Comparison of ENCODE assay signal across 9 cellular contexts in the genomic region with DNA sequence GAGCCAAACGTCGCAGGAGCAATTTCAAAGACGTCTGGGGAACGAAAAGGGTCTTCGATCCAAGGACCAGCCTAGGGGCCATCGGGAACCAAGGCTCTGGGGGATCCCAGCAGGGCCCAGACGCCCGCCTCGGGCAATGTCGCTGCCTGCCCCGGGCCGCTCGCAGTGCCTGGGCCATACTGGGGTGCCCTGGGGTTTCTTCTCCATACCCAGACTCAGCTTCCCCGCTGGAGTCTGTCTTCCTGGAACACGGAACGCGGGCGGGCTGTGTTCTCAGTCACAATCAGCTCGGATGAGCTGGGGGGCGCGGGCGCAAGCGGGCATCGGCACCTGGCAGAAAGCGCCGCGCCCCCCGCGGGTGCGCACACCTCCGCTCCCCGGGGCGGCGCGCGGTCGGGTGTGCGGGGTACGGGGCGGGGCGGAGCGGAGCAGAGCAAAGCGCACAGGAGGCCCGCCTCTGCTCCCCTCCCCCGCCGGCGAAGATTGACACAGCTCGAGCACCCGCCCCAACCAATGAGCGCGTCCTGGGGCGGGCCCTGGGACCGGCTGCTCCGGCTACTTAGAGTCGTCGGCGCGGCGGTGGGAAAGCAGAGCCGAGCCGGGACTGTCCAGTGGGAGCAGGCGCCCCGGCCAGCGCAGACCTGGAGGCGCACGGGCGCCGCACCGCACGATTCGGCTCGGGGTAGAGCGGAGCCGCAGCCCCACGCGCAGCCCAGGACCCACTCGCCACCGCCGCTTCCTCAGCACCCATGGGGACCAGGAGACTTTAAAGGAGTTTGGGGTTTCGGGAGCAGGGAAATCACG. TPM values are rescaled to one million over a fixed set of nuclear protein-coding genes. Genes with fewer than 3 reads are reported as not detected.
DNase-seq lines count a peak whose midpoint lies in the region; ATAC-seq and TF ChIP-seq lines count a peak whose summit lies in the region.
"Had no signal": no experiment of that assay in that cellular context is flagged by ENCODE, and none has a peak within 500 bp of the region (broad histone marks: within the 10 kb centered on the region; RNA-seq: fewer than 3 reads in every experiment).

TSS of gene LRATD1 (plus strand) at position 585 of the 804 bp plus-strand sequence. CDS start 1,263 bp downstream, outside the sequence.

- TF ChIP-seq RAD21 in IMR-90 (IDR thresholded peaks at IDR 0.05; ENCODE audit: low read length): no peak

- H3K36me3 ChIP-seq in IMR-90 (ENCODE audit: control insufficient read depth, insufficient read depth, low read length) (no peaks in the 10 kb centered on the region), transverse colon (no peaks in the 10 kb centered on the region)

- no peak within 1 kb of the TSS for H4K8ac ChIP-seq in IMR-90 (ENCODE audit: low read depth in 2 of 2, low read length in 2 of 2)

- no peaks in the 10 kb centered on the region for H3K79me1 ChIP-seq in IMR-90 (ENCODE audit: low read depth in 1 of 2, low read length in 2 of 2)

- peaks cover 24% of the 10 kb centered on the region for H3K4me1 Mint-ChIP-seq in mesothelial cell of epicardium
- no peaks in the 10 kb centered on the region for H3K4me1 Mint-ChIP-seq in immature natural killer cell
- H3K4me1 Mint-ChIP-seq: central memory CD8-positive, alpha-beta T cell had no signal

- peak within 1 kb of the TSS; percentile 43 for H3K4me3 ChIP-seq in IMR-90 (ENCODE audit: insufficient read depth, low read depth, low read length)
- H3K4me3 ChIP-seq in transverse colon: peak within 1 kb of the TSS; percentile 44 to 67 (median 56)

- no peak within 1 kb of the TSS for H3K4ac ChIP-seq in IMR-90 (ENCODE audit: low read depth, low read length)

- TF ChIP-seq POLR2A in IMR-90 (IDR thresholded peaks at IDR 0.05; ENCODE audit: low read depth, low read length) (no peak), transverse colon (IDR thresholded peaks at IDR 0.05) (peak; percentile 99)

- WGBS in IMR-90 (ENCODE audit: extremely low coverage in 2 of 2, insufficient read length in 1 of 2), 2 experiments: 3% methylated on average over 17 of the region's 81 CpGs; no CpG with 5 or more reads in 1 of the 2 experiments
- WGBS in transverse colon (ENCODE audit: low coverage in 1 of 2), 2 donors: 0 to 13% methylated on average over 1 to 38 of the region's 81 CpGs

- ATAC-seq in IMR-90 (ENCODE audit: low read depth) (peak; percentile 91), esophagus mucosa (peak; percentile 88), GM18858 (IDR thresholded peaks at IDR 0.05; ENCODE audit: unreplicated experiment) (no peak)

- H2AK5ac ChIP-seq in IMR-90 (ENCODE audit: low read depth, low read length): no peak within 1 kb of the TSS

- peak within 1 kb of the TSS; percentile 18 for H2AK9ac ChIP-seq in IMR-90 (replicated peaks; ENCODE audit: low read depth, low read length, poor library complexity)

- H3K27me3 ChIP-seq in IMR-90 (ENCODE audit: control insufficient read depth, insufficient read depth, low read length): peaks cover 25% of the 10 kb centered on the region
- peaks cover 6% of the 10 kb centered on the region for H3K27me3 ChIP-seq in transverse colon

- H3K9me3 Mint-ChIP-seq in mesothelial cell of epicardium (no peaks in the 10 kb centered on the region), immature natural killer cell (peaks cover 3 to 19% (median 13%) of the 10 kb centered on the region in 6 donors)

- peak within 1 kb of the TSS; percentile 90 for H2AFZ ChIP-seq in IMR-90 (replicated peaks; ENCODE audit: low read length, poor library complexity)

- no peak within 1 kb of the TSS for H4K91ac ChIP-seq in IMR-90 (ENCODE audit: insufficient read depth, low read depth, low read length)

- no peak within 1 kb of the TSS for H3K56ac ChIP-seq in IMR-90 (ENCODE audit: extremely low read depth, insufficient read depth, low read length)

- intact Hi-C loops in IMR-90 (cut with micrococcal nuclease): loop anchor here (5.0 to 10.0 kb wide), 6 partner anchors 122 to 1440 kb away; no protein-coding TSS in a partner anchor
- intact Hi-C loops in transverse colon (cut with DNase I; ENCODE audit: low total_unique reads): no loop called here

- H2BK5ac ChIP-seq in IMR-90 (ENCODE audit: low read depth, low read length, poor library complexity, severe bottlenecking): no peak within 1 kb of the TSS

- no peak within 1 kb of the TSS for H3K9ac ChIP-seq in IMR-90 (ENCODE audit: low read depth, low read length)

- H3K9me3 ChIP-seq in IMR-90 (ENCODE audit: control insufficient read depth, insufficient read depth, low read length) (peaks cover 2% of the 10 kb centered on the region; the same call in 1 of the 2 replicates), transverse colon (no peaks in the 10 kb centered on the region)

- H3K4me1 ChIP-seq in IMR-90 (ENCODE audit: control insufficient read depth, insufficient read depth, low read length) (no peaks in the 10 kb centered on the region; the same call in 1 of the 2 replicates), transverse colon (peaks cover 0 to 37% (median 13%) of the 10 kb centered on the region in 4 donors)

- CTCF ChIA-PET in IMR-90 (lab: Yijun Ruan, JAX): interaction anchor here (0.6 to 1.8 kb wide), 2 partner anchors 201 to 858 kb away, joined by 3 to 5 read pairs; no protein-coding TSS in a partner anchor

- H3K18ac ChIP-seq in IMR-90 (ENCODE audit: low read depth, low read length): no peak within 1 kb of the TSS

- no peak within 1 kb of the TSS for H3K27ac Mint-ChIP-seq in mesothelial cell of epicardium
- no peak within 1 kb of the TSS for H3K27ac Mint-ChIP-seq in immature natural killer cell

- POLR2A ChIA-PET in IMR-90 (lab: Charles Lee; ENCODE audit: unreplicated experiment): no interaction called here

- H3K4me3 Mint-ChIP-seq in mesothelial cell of epicardium: peak within 1 kb of the TSS; percentile 72
- peak within 1 kb of the TSS in 1 of 5 donors; percentile 6 for H3K4me3 Mint-ChIP-seq in immature natural killer cell
- H3K4me3 Mint-ChIP-seq: central memory CD8-positive, alpha-beta T cell had no signal

- no peaks in the 10 kb centered on the region for H3K9me1 ChIP-seq in IMR-90 (ENCODE audit: insufficient read depth, low read length)

- TF ChIP-seq EP300 in transverse colon (IDR thresholded peaks at IDR 0.05; ENCODE audit: low read depth): no peak

- BruUV-seq in IMR-90 (replicated peaks; lab: Mats Ljungman, UMichigan): no TSS peak

- H2BK15ac ChIP-seq in IMR-90 (ENCODE audit: low read depth, low read length): no peak within 1 kb of the TSS

- peak within 1 kb of the TSS; percentile 69 for H3K4me2 ChIP-seq in IMR-90 (ENCODE audit: low read depth, low read length)

- no peak within 1 kb of the TSS for H4K5ac ChIP-seq in IMR-90 (ENCODE audit: low read depth, low read length)

- H3K36me3 Mint-ChIP-seq in mesothelial cell of epicardium (no peaks in the 10 kb centered on the region), immature natural killer cell (peaks cover 0 to 11% (median 0%) of the 10 kb centered on the region in 3 donors)

- dilution Hi-C loops in IMR-90 (cut with HindIII; ENCODE audit: low sequenced_read_pairs, unreplicated experiment): no loop called here

- no peak within 1 kb of the TSS for H3K14ac ChIP-seq in IMR-90 (replicated peaks; ENCODE audit: low read depth, low read length)

- no peak within 1 kb of the TSS for H3K27ac ChIP-seq in IMR-90 (ENCODE audit: insufficient read depth, low read length)
- H3K27ac ChIP-seq in transverse colon: peak within 1 kb of the TSS; percentile 82 to 90 (median 88)

- H3K27me3 Mint-ChIP-seq in mesothelial cell of epicardium (ENCODE audit: low read depth): peaks cover 90% of the 10 kb centered on the region
- H3K27me3 Mint-ChIP-seq in immature natural killer cell (ENCODE audit: low read depth in 3 of 3): peaks cover 20 to 27% (median 23%) of the 10 kb centered on the region in 3 donors

- peak within 1 kb of the TSS; percentile 69; the same call in 1 of the 2 replicates for H3K23ac ChIP-seq in IMR-90 (ENCODE audit: low read depth, low read length)

- no peak within 1 kb of the TSS for H2BK120ac ChIP-seq in IMR-90 (ENCODE audit: low read depth, low read length)

- TF ChIP-seq CTCF in IMR-90 (conservative IDR thresholded peaks at IDR 0.05; ENCODE audit: low read depth, low read length) (no peak), mesothelial cell of epicardium (IDR thresholded peaks at IDR 0.05; ENCODE audit: unreplicated experiment) (no peak), transverse colon (IDR thresholded peaks at IDR 0.05) (no peak)

- no peak within 1 kb of the TSS for H2BK20ac ChIP-seq in IMR-90 (ENCODE audit: low read depth, low read length)

- no peaks in the 10 kb centered on the region for H4K20me1 ChIP-seq in IMR-90 (ENCODE audit: insufficient read depth, low read length)

- DNase-seq in C1 segment of cervical spinal cord (lab: John Stamatoyannopoulos, UW) (peak in 12 of 14 donors; percentile 6 to 83 (median 64)), IMR-90 (peak; percentile 55), SK-MEL-5 (ENCODE audit: low read depth, low spot score) (peak; percentile 74), mesothelial cell of epicardium (ENCODE audit: low spot score in 2 of 2, unreplicated experiment in 2 of 2) (peak; percentile 84 to 91), transverse colon (peak; percentile 95), immature natural killer cell (no peak)

- in situ Hi-C loops in IMR-90 (cut with MboI; ENCODE audit: low sequenced_read_pairs) (no loop called here), SK-MEL-5 (cut with HindIII; ENCODE audit: low pct_unique_long_range_greater_than_20kb, low sequenced_read_pairs) (no loop called here), transverse colon (cut with MboI; ENCODE audit: low pct_ligation_motif_present in 1 of 4, low pct_unique_long_range_greater_than_20kb in 1 of 4, low sequenced_read_pairs in 3 of 4) (no loop called here)

TF ChIP-seq in IMR-90, 13 proteins besides CTCF, POLR2A, EP300 and RAD21:
- TF ChIP-seq BHLHE40 (IDR thresholded peaks at IDR 0.05; ENCODE audit: low read depth, low read length): no peak
- peak; percentile 21; the same call in 1 of the 2 replicates for TF ChIP-seq MAZ (IDR thresholded peaks at IDR 0.05; ENCODE audit: borderline replicate concordance, low read depth, low read length)
- no peak for TF ChIP-seq NFE2L2 (IDR thresholded peaks at IDR 0.05; ENCODE audit: low read depth, low read length)
- TF ChIP-seq CHD1 (IDR thresholded peaks at IDR 0.05; ENCODE audit: low read depth, low read length): no peak
- no peak for TF ChIP-seq RCOR1 (IDR thresholded peaks at IDR 0.05; ENCODE audit: insufficient replicate concordance, low read length)
- TF ChIP-seq FOS (IDR thresholded peaks at IDR 0.05; ENCODE audit: low read depth, low read length): no peak

RNA-seq across cellular contexts. Expression of gene LRATD1, which starts in this region (rescaled TPM):
- 0.18 and 0.28 TPM in 2 replicates for total RNA-seq in IMR-90 (2012; rRNA removed)
- 0.40 and 0.60 TPM in 2 replicates for polyA plus RNA-seq in IMR-90 (2012; rRNA removed)
- 0.22 and 0.41 TPM in 2 replicates for polyA plus RNA-seq in IMR-90 (2012; cell fraction: cytosol; rRNA removed)
- 0.53 and 0.85 TPM in 2 replicates for polyA plus RNA-seq in IMR-90 (2012; cell fraction: nucleus; rRNA removed; ENCODE audit: low replicate concordance)
- 0.18 and 0.21 TPM in 2 replicates for total RNA-seq in SK-MEL-5 (2014; rRNA removed; shearing (Covaris generic))
- polyA plus RNA-seq in SK-MEL-5 (2015; cell fraction: cytosol; rRNA removed): 0.04 and 0.18 TPM in 2 replicates
- 0.35 and 0.47 TPM in 2 replicates for polyA plus RNA-seq in SK-MEL-5 (2015; cell fraction: nucleus; rRNA removed)
- total RNA-seq in esophagus mucosa: 74.7 TPM
- total RNA-seq in mesothelial cell of epicardium: 2.2 to 2.6 TPM (median 2.4 TPM) in 3 replicates
- 100 to 1,000 TPM in 3 of 4 donors, 10 to 100 TPM in 1; 87.6 to 151 (median 118) TPM for total RNA-seq in transverse colon
- not detected for polyA plus RNA-seq in immature natural killer cell

Comparison
In these comparisons a context has a peak if more than half of its experiments do, and no peak if none do; other contexts are left out.
1. RNA of gene LRATD1 (total RNA-seq): 87.6 to 151 TPM in transverse colon and 74.7 TPM in esophagus mucosa (single experiment); 2.2 to 2.6 TPM in mesothelial cell of epicardium, 0.18 to 0.21 TPM in SK-MEL-5 and 0.18 to 0.28 TPM in IMR-90; every median in the first group is over 10 times any median in the second.
2. Peak in DNase-seq, ATAC-seq, H3K4me3 ChIP-seq and H3K4me2 ChIP-seq in IMR-90; RNA of the gene not detected or under 1 TPM.
3. Peak in DNase-seq in SK-MEL-5; RNA of the gene not detected or under 1 TPM.
4. DNase-seq: peak in C1 segment of cervical spinal cord (12 of 14), mesothelial cell of epicardium (2 of 2) and transverse colon (single experiment); none in immature natural killer cell (0 of 3).